In genomic region chr5:128084228-128085167, GRCh38 we compare ENCODE assay signal across 8 cellular contexts. TPM values are rescaled to one million over a fixed set of nuclear protein-coding genes. Genes with fewer than 3 reads are reported as not detected.
DNase-seq lines count a peak whose midpoint lies in the region; ATAC-seq lines count a peak whose summit lies in the region.

No MANE protein-coding gene starts in this region.

- peak overlapping the region; percentile 75 to 88 (median 86) for H3K27ac Mint-ChIP-seq in IgD-negative memory B cell

- no peaks in the 10 kb centered on the region for H3K27me3 Mint-ChIP-seq in IgD-negative memory B cell

- DNase-seq in D341Med (ENCODE audit: low spot score) (peak; percentile 55), cerebellum (ENCODE audit: low spot score) (peak; percentile 26), left colon (peak; percentile 33 to 67), MV-4-11 (lab: John Stamatoyannopoulos, UW) (no peak)
- peak; percentile 55 for DNase-seq in activated CD4-positive, CD25-positive, alpha-beta regulatory T cell treated with anti-CD3 and anti-CD28 coated beads, Interleukin-2, amount 50 U/mL, for 72 hours
- peak; percentile 52 to 55 for DNase-seq in stimulated activated CD4-positive, alpha-beta T cell treated with anti-CD3 and anti-CD28 coated beads, Interleukin-2, amount 100 ng/mL, for 24 hours

- ATAC-seq in GM21528 (IDR thresholded peaks at IDR 0.05; ENCODE audit: low FRiP score, unreplicated experiment) (peak; percentile 10), left colon (no peak)

- H3K4me3 Mint-ChIP-seq in IgD-negative memory B cell = peak overlapping the region; percentile 85 to 97 (median 92)

- no peaks in the 10 kb centered on the region for H3K9me3 Mint-ChIP-seq in IgD-negative memory B cell

- intact Hi-C loops in left colon (cut with DNase I, micrococcal nuclease) = no loop called here

- peaks cover 37 to 54% (median 53%) of the 10 kb centered on the region in 3 donors for H3K4me1 Mint-ChIP-seq in IgD-negative memory B cell

- peaks cover 3% of the 10 kb centered on the region for H3K36me3 Mint-ChIP-seq in IgD-negative memory B cell

RNA-seq across cellular contexts. Expression of gene SLC12A2, which starts 0.9 kb away (rescaled TPM):
- polyA plus RNA-seq in IgD-negative memory B cell = 4.2 TPM
- total RNA-seq in cerebellum = 48.7 TPM
- 100 to 1,000 TPM; 131 to 160 TPM for total RNA-seq in left colon
